7 cellular contexts compared by ENCODE assay signal in genomic region chr1:245310605-245311531, GRCh38.
A peak's percentile ranks its signal among the peaks of the same experiment; 100 is the strongest.
DNase-seq lines count a peak whose midpoint lies in the region; ATAC-seq and TF ChIP-seq lines count a peak whose summit lies in the region.

No MANE protein-coding gene starts in this region.

- no peak for TF ChIP-seq POLR2A in gastroesophageal sphincter (IDR thresholded peaks at IDR 0.05)
- TF ChIP-seq POLR2A in upper lobe of left lung (IDR thresholded peaks at IDR 0.05): no peak

- H3K9me3 ChIP-seq in gastroesophageal sphincter (no peaks in the 10 kb centered on the region), upper lobe of left lung (no peaks in the 10 kb centered on the region)

- H3K27ac ChIP-seq in gastroesophageal sphincter (no peak overlapping the region), upper lobe of left lung (no peak overlapping the region)

- H3K4me1 ChIP-seq in gastroesophageal sphincter: peaks cover 0 to 11% (median 0%) of the 10 kb centered on the region in 3 donors
- peaks cover 3 to 8% (median 7%) of the 10 kb centered on the region in 4 donors for H3K4me1 ChIP-seq in upper lobe of left lung

- no peak for TF ChIP-seq CTCF in gastroesophageal sphincter (IDR thresholded peaks at IDR 0.05)
- no peak for TF ChIP-seq CTCF in upper lobe of left lung (IDR thresholded peaks at IDR 0.05)

- DNase-seq in OCI-M1 (lab: John Stamatoyannopoulos, UW) (peak; percentile 80), upper lobe of left lung (peak; percentile 41 to 44), NCI-H2171 (lab: John Stamatoyannopoulos, UW) (no peak), NCI-H1105 (lab: John Stamatoyannopoulos, UW) (no peak)

- H3K4me3 ChIP-seq in gastroesophageal sphincter (no peak overlapping the region), upper lobe of left lung (no peak overlapping the region)

- TF ChIP-seq EP300 in gastroesophageal sphincter (IDR thresholded peaks at IDR 0.05) (no peak), upper lobe of left lung (IDR thresholded peaks at IDR 0.05) (no peak)

- H3K27me3 ChIP-seq in gastroesophageal sphincter (no peaks in the 10 kb centered on the region), upper lobe of left lung (no peaks in the 10 kb centered on the region)

- peak; percentile 61 for ATAC-seq in GM18868 (IDR thresholded peaks at IDR 0.05; ENCODE audit: unreplicated experiment)
- ATAC-seq in HG02798 (IDR thresholded peaks at IDR 0.05; ENCODE audit: poor library complexity, unreplicated experiment): peak; percentile 64
- peak; percentile 34 for ATAC-seq in gastroesophageal sphincter
- peak; percentile 22 to 80 for ATAC-seq in upper lobe of left lung (ENCODE audit: low FRiP score in 2 of 2)

- 25 to 71% methylated on average over 6 to 10 of the region's 21 CpGs for WGBS in gastroesophageal sphincter (ENCODE audit: low coverage in 1 of 2), 2 donors
- WGBS in upper lobe of left lung, 2 donors: 35 to 59% methylated on average over 17 to 20 of the region's 21 CpGs

- H3K36me3 ChIP-seq in gastroesophageal sphincter (no peaks in the 10 kb centered on the region), upper lobe of left lung (no peaks in the 10 kb centered on the region)

Comparison
In these comparisons a context has a peak if more than half of its experiments do, and no peak if none do; other contexts are left out.
1. DNase-seq: peak in OCI-M1 (single experiment) and upper lobe of left lung (2 of 2); none in NCI-H2171 (single experiment) and NCI-H1105 (single experiment).
2. Peak in every context shown above with its lines, with median percentiles within 50 percentile points of each other: ATAC-seq.